Comparison of ENCODE assay signal across 20 cellular contexts in the genomic region with DNA sequence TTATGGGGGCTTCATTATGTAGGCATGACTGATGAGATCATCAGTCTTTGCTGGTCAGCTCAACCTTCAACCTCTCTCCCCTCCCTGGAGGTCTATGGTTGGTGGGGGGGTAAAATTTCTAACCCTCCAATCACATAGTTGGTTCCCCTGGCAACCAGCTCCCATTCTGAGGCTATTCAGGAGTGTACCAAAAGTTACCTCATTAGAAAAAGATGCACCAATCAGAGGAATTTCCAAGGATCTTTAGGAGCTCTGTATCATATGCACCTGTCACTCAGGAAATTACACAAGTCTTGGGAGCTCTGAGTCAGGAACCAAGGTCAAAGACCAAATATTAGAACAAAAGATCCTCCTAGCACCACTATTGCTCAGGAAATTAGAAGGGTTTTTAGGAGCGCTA. TPM values are rescaled to one million over a fixed set of nuclear protein-coding genes. Genes with fewer than 3 reads are reported as not detected.
DNase-seq lines count a peak whose midpoint lies in the region; ATAC-seq, FAIRE-seq and TF ChIP-seq lines count a peak whose summit lies in the region.
"Had no signal": no experiment of that assay in that cellular context is flagged by ENCODE, and none has a peak within 500 bp of the region (broad histone marks: within the 10 kb centered on the region; RNA-seq: fewer than 3 reads in every experiment).

No MANE protein-coding gene starts in this region.

- TF ChIP-seq RAD21 in HepG2 (CRISPR knock-in tag; IDR thresholded peaks at IDR 0.05), result no peak

- intact Hi-C loops in HepG2 (cut with micrococcal nuclease; ENCODE audit: unreplicated experiment), result no loop called here
- intact Hi-C loops in right lobe of liver (cut with DNase I), result no loop called here

- peak; percentile 50 for ATAC-seq in HepG2
- ATAC-seq in right lobe of liver, result no peak
- no peak for ATAC-seq in GM18498 (IDR thresholded peaks at IDR 0.05; ENCODE audit: unreplicated experiment)
- ATAC-seq: Right ventricle myocardium inferior had no signal

- no peak overlapping the region for H3K9ac ChIP-seq in HepG2 (ENCODE audit: insufficient read depth, low read depth, low read length)

- no peak overlapping the region for H2AFZ ChIP-seq in HepG2 (ENCODE audit: low read length)

- TF ChIP-seq POLR2A in HepG2 (IDR thresholded peaks at IDR 0.05; ENCODE audit: insufficient read depth in 1 of 2, low read depth in 2 of 2, low read length in 2 of 2) (no peak), right lobe of liver (IDR thresholded peaks at IDR 0.05) (no peak)

- peak overlapping the region; percentile 24; the same call in 1 of the 2 replicates for H3K4me2 ChIP-seq in HepG2 (ENCODE audit: low read depth, low read length)

- no peaks in the 10 kb centered on the region for H4K20me1 ChIP-seq in HepG2 (ENCODE audit: insufficient read depth, low read length)

- no peak for FAIRE-seq in HepG2 (lab: Jason Lieb, UNC)
- FAIRE-seq in small intestine (lab: Jason Lieb, UNC), result no peak
- FAIRE-seq: A204.1 had no signal

- no TSS peak for BruUV-seq in HepG2 (replicated peaks; lab: Mats Ljungman, UMichigan)

- in situ Hi-C loops in HepG2 (cut with HindIII; ENCODE audit: extremely low pct_ligation_motif_present, low pct_unique_long_range_greater_than_20kb), result no loop called here

- H3K4me1 ChIP-seq in HepG2 (ENCODE audit: insufficient read depth, low read length) (peaks cover 30% of the 10 kb centered on the region), right lobe of liver (no peaks in the 10 kb centered on the region), small intestine (ENCODE audit: control insufficient read depth in 2 of 2, insufficient read depth in 1 of 2, low read depth in 1 of 2, low read length in 1 of 2) (no peaks in the 10 kb centered on the region)
- H3K4me1 ChIP-seq: Caco-2 had no signal

- H3K27me3 ChIP-seq in HepG2 (ENCODE audit: control insufficient read depth in 1 of 2, insufficient read depth in 2 of 2, low read length in 2 of 2), result no peaks in the 10 kb centered on the region
- H3K27me3 ChIP-seq in right lobe of liver, result no peaks in the 10 kb centered on the region
- H3K27me3 ChIP-seq in small intestine (ENCODE audit: control insufficient read depth in 2 of 2, insufficient read depth in 2 of 2, low read length in 2 of 2), result no peaks in the 10 kb centered on the region

- peak; percentile 77 for DNase-seq in HepG2 (ENCODE audit: low spot score)
- DNase-seq in right lobe of liver, result no peak
- peak; percentile 56 for DNase-seq in RKO (ENCODE audit: low spot score)
- peak; percentile 92 for DNase-seq in dermis blood vessel endothelial cell
- DNase-seq in small intestine, result peak; percentile 58
- DNase-seq in kidney glomerular epithelial cell (lab: John Stamatoyannopoulos, UW), result no peak
- no peak for DNase-seq in GM19238 (ENCODE audit: insufficient read length, low spot score)
- DNase-seq: Caco-2, DMS79, GF-D8, GOT3, HFFc6, Karpas-422, NCI-H1436, NCI-H2029 treated with DMSO at 0.1 percent for 48 hours, NCI-H2227 treated with DMSO at 0.1 percent for 48 hours, NCI-H526 had no signal

- CTCF ChIA-PET in HepG2 (lab: Yijun Ruan, JAX; ENCODE audit: low intra/inter-chr PET ratio, low total read pairs), result interaction anchor here (1.3 kb wide), 1 partner anchor 11 kb away, joined by 3 read pairs; no protein-coding TSS in a partner anchor

- WGBS in HepG2 (ENCODE audit: low lambda C conversion rate), result 57% methylated on average over 1 of the region's 1 CpG
- WGBS in right lobe of liver (ENCODE audit: insufficient coverage, low coverage, low lambda C conversion rate, missing lambda C conversion rate), result 91% methylated on average over 1 of the region's 1 CpG
- 53 to 73% (median 68%) methylated on average over 1 of the region's 1 CpG for WGBS in small intestine, 3 donors

- H3K9me3 ChIP-seq in HepG2 (ENCODE audit: low read length) (no peaks in the 10 kb centered on the region), right lobe of liver (no peaks in the 10 kb centered on the region), small intestine (ENCODE audit: control insufficient read depth, low read depth) (no peaks in the 10 kb centered on the region)
- H3K9me3 ChIP-seq: Caco-2 had no signal

- H3K79me2 ChIP-seq in HepG2 (ENCODE audit: insufficient read depth, low read length), result no peaks in the 10 kb centered on the region

- TF ChIP-seq CTCF in HepG2 (CRISPR knock-in tag; IDR thresholded peaks at IDR 0.05), result no peak
- TF ChIP-seq CTCF in right lobe of liver (IDR thresholded peaks at IDR 0.05), result no peak

- TF ChIP-seq EP300 in HepG2 (IDR thresholded peaks at IDR 0.05; ENCODE audit: low read depth in 2 of 2, low read length in 2 of 2), result peak in 1 of 2 experiments; percentile 45; a peak in 1 of 4 replicates
- TF ChIP-seq EP300 in HepG2 (CRISPR knock-in tag; IDR thresholded peaks at IDR 0.05; ENCODE audit: borderline replicate concordance), result no peak

- H3K4me3 ChIP-seq in HepG2 (replicated peaks in 1 of 3; ENCODE audit: insufficient read depth in 1 of 3, low read depth in 2 of 3, low read length in 3 of 3) (no peak overlapping the region), right lobe of liver (no peak overlapping the region), small intestine (ENCODE audit: low read depth in 1 of 2, low read length in 2 of 2) (no peak overlapping the region)

- H3K36me3 ChIP-seq in HepG2 (replicated peaks in 1 of 2; ENCODE audit: control insufficient read depth in 1 of 2, insufficient read depth in 2 of 2, low read length in 2 of 2) (no peaks in the 10 kb centered on the region), right lobe of liver (no peaks in the 10 kb centered on the region), small intestine (ENCODE audit: control insufficient read depth in 2 of 2, insufficient read depth in 2 of 2, low read length in 2 of 2) (no peaks in the 10 kb centered on the region)

- no peak overlapping the region for H3K27ac ChIP-seq in HepG2 (ENCODE audit: extremely low read length, insufficient read depth, low read length)
- H3K27ac ChIP-seq in right lobe of liver, result no peak overlapping the region
- H3K27ac ChIP-seq in small intestine (ENCODE audit: low read depth in 1 of 2, low read length in 1 of 2), result no peak overlapping the region

- POLR2A ChIA-PET in HepG2 (lab: Yijun Ruan, JAX), result interaction anchor here (0.8 to 2.2 kb wide), 7 partner anchors 9 to 141 kb away, joined by 3 to 15 read pairs (median 3); a partner anchor contains a TSS

TF ChIP-seq in HepG2, 621 proteins besides CTCF, POLR2A, EP300 and RAD21 (continues in another document):
- no peak for TF ChIP-seq ZNF251 (CRISPR knock-in tag; IDR thresholded peaks at IDR 0.05)

RNA-seq across cellular contexts. Expression of a gene that starts 21.4 kb away (rescaled TPM):
- total RNA-seq in HepG2 (2016; rRNA removed; fragmentation: Illumina TruSeq; extraction: Trizol), result 60.3 and 103 TPM in 2 replicates
- total RNA-seq in HepG2 (2016; cell fraction: cytosol; rRNA removed; fragmentation: Illumina TruSeq; extraction: Trizol; ENCODE audit: low read depth), result 5.4 and 6.7 TPM in 2 replicates
- 59.6 and 98.8 TPM in 2 replicates for total RNA-seq in HepG2 (2016; cell fraction: insoluble cytoplasmic fraction; rRNA removed; fragmentation: Illumina TruSeq; extraction: Trizol)
- total RNA-seq in HepG2 (2016; cell fraction: membrane; rRNA removed; fragmentation: Illumina TruSeq; extraction: Trizol), result 11.8 and 15.6 TPM in 2 replicates
- 31.2 and 37.2 TPM in 2 replicates for total RNA-seq in HepG2 (2016; cell fraction: nucleus; rRNA removed; fragmentation: Illumina TruSeq; extraction: Trizol)
- 14.8 and 17.0 TPM in 2 replicates for polyA plus RNA-seq in HepG2 (2011; rRNA removed)
- 5.5 and 8.8 TPM in 2 replicates for polyA plus RNA-seq in HepG2 (2011; cell fraction: cytosol; rRNA removed)
- polyA plus RNA-seq in HepG2 (2011; cell fraction: nucleus; rRNA removed), result 6.2 and 9.5 TPM in 2 replicates
- polyA plus RNA-seq in HepG2 (2012), result 53.1 and 82.9 TPM in 2 replicates
- polyA plus RNA-seq in HepG2 (2016; cell fraction: cytosol; fragmentation: Illumina TruSeq; extraction: Trizol; ENCODE audit: low read depth), result 1.7 and 2.5 TPM in 2 replicates
- polyA plus RNA-seq in HepG2 (2016; cell fraction: insoluble cytoplasmic fraction; fragmentation: Illumina TruSeq; extraction: Trizol; ENCODE audit: low read depth), result 95.3 and 96.1 TPM in 2 replicates
- polyA plus RNA-seq in HepG2 (2016; cell fraction: membrane; fragmentation: Illumina TruSeq; extraction: Trizol; ENCODE audit: low read depth), result 3.5 and 5.3 TPM in 2 replicates
- 34.7 and 39.3 TPM in 2 replicates for polyA plus RNA-seq in HepG2 (2016; cell fraction: nucleus; fragmentation: Illumina TruSeq; extraction: Trizol; ENCODE audit: insufficient read depth, low read depth)
- 4.3 TPM in 2 replicates for polyA minus RNA-seq in HepG2 (2011; rRNA and poly(A)+ RNA removed; ENCODE audit: low replicate concordance)
- 14.5 and 17.0 TPM in 2 replicates for polyA minus RNA-seq in HepG2 (2011; cell fraction: cytosol; rRNA and poly(A)+ RNA removed)
- 22.8 and 38.7 TPM in 2 replicates for polyA minus RNA-seq in HepG2 (2011; cell fraction: nucleus; rRNA and poly(A)+ RNA removed)
- 10 to 100 TPM in 4 of 6 experiments, 1 to 10 TPM in 2; 8.9 to 20.6 (median 11.9) TPM for total RNA-seq in right lobe of liver
- 38.6 and 59.1 TPM in 2 replicates for total RNA-seq in dermis blood vessel endothelial cell
- 10 to 100 TPM; 14.3 to 21.7 (median 19.9) TPM for polyA plus RNA-seq in small intestine

RNA-seq across cellular contexts. Expression of a gene that starts 26.1 kb away (rescaled TPM):
- total RNA-seq in HepG2 (2016; rRNA removed; fragmentation: Illumina TruSeq; extraction: Trizol) (99.7 and 188 TPM in 2 replicates), right lobe of liver (10 to 100 TPM; 15.8 to 35.8 (median 22.3) TPM), dermis blood vessel endothelial cell (41.5 and 59.5 TPM in 2 replicates)
- 19.1 and 23.2 TPM in 2 replicates for total RNA-seq in HepG2 (2016; cell fraction: cytosol; rRNA removed; fragmentation: Illumina TruSeq; extraction: Trizol; ENCODE audit: low read depth)
- 102 and 181 TPM in 2 replicates for total RNA-seq in HepG2 (2016; cell fraction: insoluble cytoplasmic fraction; rRNA removed; fragmentation: Illumina TruSeq; extraction: Trizol)
- 106 and 120 TPM in 2 replicates for total RNA-seq in HepG2 (2016; cell fraction: membrane; rRNA removed; fragmentation: Illumina TruSeq; extraction: Trizol)
- total RNA-seq in HepG2 (2016; cell fraction: nucleus; rRNA removed; fragmentation: Illumina TruSeq; extraction: Trizol), result 59.2 and 61.8 TPM in 2 replicates
- polyA plus RNA-seq in HepG2 (2011; rRNA removed) (72.5 and 89.5 TPM in 2 replicates), small intestine (10 to 100 TPM; 15.5 to 28.6 (median 26.6) TPM)
- 38.7 and 59.9 TPM in 2 replicates for polyA plus RNA-seq in HepG2 (2011; cell fraction: cytosol; rRNA removed)
- polyA plus RNA-seq in HepG2 (2011; cell fraction: nucleus; rRNA removed), result 17.3 and 27.5 TPM in 2 replicates
- 88.0 and 112 TPM in 2 replicates for polyA plus RNA-seq in HepG2 (2012)
- 10.3 and 11.1 TPM in 2 replicates for polyA plus RNA-seq in HepG2 (2016; cell fraction: cytosol; fragmentation: Illumina TruSeq; extraction: Trizol; ENCODE audit: low read depth)
- polyA plus RNA-seq in HepG2 (2016; cell fraction: insoluble cytoplasmic fraction; fragmentation: Illumina TruSeq; extraction: Trizol; ENCODE audit: low read depth), result 125 and 127 TPM in 2 replicates
- 48.4 and 51.8 TPM in 2 replicates for polyA plus RNA-seq in HepG2 (2016; cell fraction: membrane; fragmentation: Illumina TruSeq; extraction: Trizol; ENCODE audit: low read depth)
- polyA plus RNA-seq in HepG2 (2016; cell fraction: nucleus; fragmentation: Illumina TruSeq; extraction: Trizol; ENCODE audit: insufficient read depth, low read depth), result 46.4 and 50.6 TPM in 2 replicates
- 21.4 and 67.1 TPM in 2 replicates for polyA minus RNA-seq in HepG2 (2011; rRNA and poly(A)+ RNA removed; ENCODE audit: low replicate concordance)
- 105 and 119 TPM in 2 replicates for polyA minus RNA-seq in HepG2 (2011; cell fraction: cytosol; rRNA and poly(A)+ RNA removed)
- polyA minus RNA-seq in HepG2 (2011; cell fraction: nucleus; rRNA and poly(A)+ RNA removed), result 83.8 and 92.4 TPM in 2 replicates

Comparison
In these comparisons a context has a peak if more than half of its experiments do, and no peak if none do; other contexts are left out.
1. DNase-seq: peak in HepG2 (single experiment), RKO (single experiment), dermis blood vessel endothelial cell (single experiment) and small intestine (single experiment); none in right lobe of liver (0 of 3), kidney glomerular epithelial cell (single experiment) and GM19238 (single experiment).